ENCODE assay signal across 16 cellular contexts in the genomic region with DNA sequence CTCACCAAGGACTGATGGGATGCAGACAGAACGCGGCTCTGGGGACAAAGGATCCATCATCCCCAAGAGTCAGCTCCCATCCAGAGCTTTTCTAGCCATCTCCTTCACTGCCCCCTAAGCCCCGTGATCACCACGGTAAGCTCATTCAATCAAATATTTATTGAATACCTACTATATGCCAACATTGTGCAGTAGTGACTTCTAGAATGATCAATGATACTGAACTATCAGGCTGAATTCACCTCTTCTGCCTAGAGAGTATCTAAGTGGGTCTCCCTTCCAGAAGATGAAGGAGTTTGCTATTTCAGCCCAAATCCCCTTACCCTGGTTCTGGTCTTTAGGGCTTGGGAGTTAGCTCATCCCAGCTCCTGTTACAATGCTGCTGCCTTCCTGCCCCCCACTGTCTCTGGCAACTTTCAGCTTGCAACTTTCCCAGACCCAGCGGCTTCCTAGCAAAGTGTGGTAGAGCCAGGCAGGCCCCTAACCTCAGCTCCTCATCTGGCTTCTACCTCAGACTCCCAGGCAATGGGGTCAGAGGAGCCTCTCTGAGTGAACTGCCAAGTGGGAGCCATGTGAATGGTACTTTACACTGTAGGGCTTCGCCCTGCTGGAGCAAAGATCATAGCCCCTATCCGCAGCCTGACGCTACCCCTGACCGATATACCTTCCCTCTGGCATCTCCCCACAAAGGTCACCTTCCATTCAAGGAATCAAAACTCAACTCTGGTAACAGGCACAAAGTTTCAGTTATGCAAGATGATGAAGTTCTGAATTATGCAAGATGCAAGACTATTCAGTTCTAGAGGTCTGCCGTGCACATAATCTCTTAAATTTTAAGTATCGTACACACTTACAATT. TPM values are rescaled to one million over a fixed set of nuclear protein-coding genes. Genes with fewer than 3 reads are reported as not detected.
DNase-seq lines count a peak whose midpoint lies in the region; ATAC-seq and TF ChIP-seq lines count a peak whose summit lies in the region.
"Had no signal": no experiment of that assay in that cellular context is flagged by ENCODE, and none has a peak within 500 bp of the region (broad histone marks: within the 10 kb centered on the region; RNA-seq: fewer than 3 reads in every experiment).

No MANE protein-coding gene starts in this region.

- no peak overlapping the region for H3K27ac Mint-ChIP-seq in activated CD4-positive, alpha-beta T cell treated with anti-CD3 and anti-CD28 coated beads for 36 hours
- H3K27ac Mint-ChIP-seq in chondrocyte (ENCODE audit: unreplicated experiment) = no peak overlapping the region
- H3K27ac Mint-ChIP-seq: activated T-helper 1 cell treated with anti-CD3 and anti-CD28 coated beads, Interleukin-12 subunit alpha, Interleukin-12 subunit beta, Interleukin-2, Interleukin-4 antibody, amounts not matched to agents 30 ng/mL and 10 ng/mL and 1 ng/mL, durations not matched to agents 14 hours and 24 hours and 36 hours; T-helper 1 cell treated with Interleukin-12 subunit alpha and Interleukin-12 subunit beta and Interleukin-4 antibody, amounts not matched to agents 30 μg/mL and 1 μg/mL, for 36 hours had no signal

- H3K27me3 Mint-ChIP-seq in activated CD4-positive, alpha-beta T cell treated with anti-CD3 and anti-CD28 coated beads for 36 hours = no peaks in the 10 kb centered on the region
- H3K27me3 Mint-ChIP-seq in chondrocyte (ENCODE audit: low read depth) = no peaks in the 10 kb centered on the region
- H3K27me3 Mint-ChIP-seq: naive thymus-derived CD4-positive, alpha-beta T cell had no signal

- H3K36me3 Mint-ChIP-seq in activated CD4-positive, alpha-beta T cell treated with anti-CD3 and anti-CD28 coated beads for 36 hours (ENCODE audit: low read depth) = peaks cover 14% of the 10 kb centered on the region
- peaks cover 11% of the 10 kb centered on the region for H3K36me3 Mint-ChIP-seq in chondrocyte (ENCODE audit: low read depth)

- intact Hi-C loops in activated CD4-positive, alpha-beta T cell treated with anti-CD3 and anti-CD28 coated beads for 36 hours (cut with DNase I, micrococcal nuclease) = loop anchor here (1.0 to 10.0 kb wide), 6 partner anchors 44 to 439 kb away; a partner anchor contains a TSS
- intact Hi-C loops in lower leg skin (cut with DNase I; ENCODE audit: low total_unique reads) = no loop called here

- H3K79me2 ChIP-seq in OCI-LY3 (ENCODE audit: low read length) = no peaks in the 10 kb centered on the region

- H4K20me1 ChIP-seq in OCI-LY3 (ENCODE audit: insufficient read depth, low read length) = no peaks in the 10 kb centered on the region

- CTCF ChIA-PET in activated CD4-positive, alpha-beta T cell treated with anti-CD3 and anti-CD28 coated beads for 36 hours (lab: Charles Lee) = interaction anchor here (0.6 to 3.1 kb wide), 35 partner anchors 10 to 605 kb away, joined by 3 to 91 read pairs (median 5); a partner anchor contains a TSS

- no peak overlapping the region for H3K4me3 Mint-ChIP-seq in activated CD4-positive, alpha-beta T cell treated with anti-CD3 and anti-CD28 coated beads for 36 hours
- no peak overlapping the region for H3K4me3 Mint-ChIP-seq in chondrocyte (ENCODE audit: unreplicated experiment)
- H3K4me3 Mint-ChIP-seq: activated T-helper 1 cell treated with anti-CD3 and anti-CD28 coated beads, Interleukin-12 subunit alpha, Interleukin-12 subunit beta, Interleukin-2, Interleukin-4 antibody, amounts not matched to agents 30 ng/mL and 10 ng/mL and 1 ng/mL, durations not matched to agents 14 hours and 24 hours and 36 hours; naive thymus-derived CD4-positive, alpha-beta T cell; T-helper 1 cell treated with Interleukin-12 subunit alpha and Interleukin-12 subunit beta and Interleukin-4 antibody, amounts not matched to agents 30 μg/mL and 1 μg/mL, for 36 hours had no signal

- no peak for TF ChIP-seq POLR2A in lower leg skin (IDR thresholded peaks at IDR 0.05)

- no peak overlapping the region for H3K4me2 ChIP-seq in OCI-LY3 (ENCODE audit: low read length)
- H3K4me2 ChIP-seq: A549; BLaER1 treated with 17β-estradiol and CSF1 and Interleukin-3, amounts not matched to agents 10 nM and 100 nM had no signal

- no peaks in the 10 kb centered on the region for H3K4me1 Mint-ChIP-seq in activated CD4-positive, alpha-beta T cell treated with anti-CD3 and anti-CD28 coated beads for 36 hours
- H3K4me1 Mint-ChIP-seq in chondrocyte (ENCODE audit: low read depth) = no peaks in the 10 kb centered on the region

- no peaks in the 10 kb centered on the region for H3K36me3 ChIP-seq in OCI-LY3 (replicated peaks; ENCODE audit: low read depth, low read length)
- H3K36me3 ChIP-seq in thoracic aorta = peaks cover 23% of the 10 kb centered on the region
- peaks cover 33% of the 10 kb centered on the region for H3K36me3 ChIP-seq in WERI-Rb-1

- POLR2A ChIA-PET in activated CD4-positive, alpha-beta T cell treated with anti-CD3 and anti-CD28 coated beads for 36 hours (lab: Charles Lee) = interaction anchor here (0.7 to 1.7 kb wide), 3 partner anchors 21 to 68 kb away, joined by 3 to 10 read pairs (median 8); no protein-coding TSS in a partner anchor

- H3K27me3 ChIP-seq in OCI-LY3 (ENCODE audit: low read depth, low read length) = no peaks in the 10 kb centered on the region
- no peaks in the 10 kb centered on the region for H3K27me3 ChIP-seq in thoracic aorta (replicated peaks; ENCODE audit: insufficient read depth)
- H3K27me3 ChIP-seq in WERI-Rb-1 (ENCODE audit: insufficient read depth, low read depth, severe bottlenecking) = no peaks in the 10 kb centered on the region
- H3K27me3 ChIP-seq: BLaER1 treated with 17β-estradiol and CSF1 and Interleukin-3, amounts not matched to agents 10 nM and 100 nM; brain microvascular endothelial cell had no signal

- no peak overlapping the region for H3K9ac ChIP-seq in OCI-LY3 (ENCODE audit: low read length)
- H3K9ac ChIP-seq: BLaER1 treated with 17β-estradiol and CSF1 and Interleukin-3, amounts not matched to agents 10 nM and 100 nM had no signal

- no peak overlapping the region for H2AFZ ChIP-seq in OCI-LY3 (ENCODE audit: low read depth, low read length)

- TF ChIP-seq CTCF in OCI-LY3 (IDR thresholded peaks at IDR 0.05; ENCODE audit: low read depth, low read length) = 0 out of 2 replicates have a peak, but pooled peaks have one; percentile 14
- peak; percentile 62 for TF ChIP-seq CTCF in chondrocyte (IDR thresholded peaks at IDR 0.05)
- TF ChIP-seq CTCF in thoracic aorta (IDR thresholded peaks at IDR 0.05) = peak; percentile 8
- no peak for TF ChIP-seq CTCF in WERI-Rb-1 (IDR thresholded peaks at IDR 0.05; ENCODE audit: low read depth, low read length)
- TF ChIP-seq CTCF in lower leg skin (IDR thresholded peaks at IDR 0.05) = no peak

- H3K4me3 ChIP-seq in OCI-LY3 (ENCODE audit: low read length) (no peak overlapping the region), thoracic aorta (no peak overlapping the region), WERI-Rb-1 (ENCODE audit: low read depth, low read length) (no peak overlapping the region), lower leg skin (ENCODE audit: low read depth, poor library complexity, severe bottlenecking) (no peak overlapping the region)
- H3K4me3 ChIP-seq: A549; BLaER1 treated with 17β-estradiol and CSF1 and Interleukin-3, amounts not matched to agents 10 nM and 100 nM had no signal

- no peak for DNase-seq in activated CD4-positive, alpha-beta T cell treated with anti-CD3 and anti-CD28 coated beads for 36 hours
- no peak for DNase-seq in activated CD4-positive, alpha-beta T cell treated with anti-CD3 and anti-CD28 coated beads, Interleukin-2, amount 50 U/mL, for 48 hours
- no peak for DNase-seq in chondrocyte (ENCODE audit: low spot score)
- DNase-seq in thoracic aorta (ENCODE audit: low spot score) = no peak
- DNase-seq in SKM-1 (lab: John Stamatoyannopoulos, UW; ENCODE audit: unreplicated experiment) = no peak
- no peak for DNase-seq in WERI-Rb-1
- no peak for DNase-seq in lower leg skin (ENCODE audit: low spot score in 2 of 2)
- DNase-seq: cortex of kidney, SHP77 treated with DMSO at 0.1 percent for 48 hours had no signal

- H3K27ac ChIP-seq in OCI-LY3 (ENCODE audit: low read length) (no peak overlapping the region), thoracic aorta (no peak overlapping the region), WERI-Rb-1 (no peak overlapping the region)
- H3K27ac ChIP-seq: A549, brain microvascular endothelial cell had no signal

- 64 to 68% methylated on average over 11 of the region's 11 CpGs for WGBS in lower leg skin, 2 donors

- peak; percentile 7 for ATAC-seq in activated CD4-positive, alpha-beta T cell treated with anti-CD3 and anti-CD28 coated beads for 36 hours
- no peak for ATAC-seq in thoracic aorta (ENCODE audit: insufficient number of reproducible peaks, low FRiP score, low read depth)

- H3K9me3 ChIP-seq in OCI-LY3 (ENCODE audit: insufficient read depth, low read length) = no peaks in the 10 kb centered on the region
- H3K9me3 ChIP-seq in thoracic aorta = no peaks in the 10 kb centered on the region
- no peaks in the 10 kb centered on the region for H3K9me3 ChIP-seq in WERI-Rb-1 (ENCODE audit: severe bottlenecking)
- H3K9me3 ChIP-seq: A549; BLaER1 treated with 17β-estradiol and CSF1 and Interleukin-3, amounts not matched to agents 10 nM and 100 nM had no signal

- no peaks in the 10 kb centered on the region for H3K4me1 ChIP-seq in OCI-LY3 (ENCODE audit: low read length)
- no peaks in the 10 kb centered on the region for H3K4me1 ChIP-seq in thoracic aorta (ENCODE audit: control insufficient read depth in 1 of 2, low read depth in 2 of 2)
- H3K4me1 ChIP-seq: A549; BLaER1 treated with 17β-estradiol and CSF1 and Interleukin-3, amounts not matched to agents 10 nM and 100 nM had no signal

- no peaks in the 10 kb centered on the region for H3K9me3 Mint-ChIP-seq in activated CD4-positive, alpha-beta T cell treated with anti-CD3 and anti-CD28 coated beads for 36 hours (ENCODE audit: low read depth)
- H3K9me3 Mint-ChIP-seq in chondrocyte (ENCODE audit: low read depth) = no peaks in the 10 kb centered on the region
- H3K9me3 Mint-ChIP-seq: activated T-helper 1 cell treated with anti-CD3 and anti-CD28 coated beads, Interleukin-12 subunit alpha, Interleukin-12 subunit beta, Interleukin-2, Interleukin-4 antibody, amounts not matched to agents 30 ng/mL and 10 ng/mL and 1 ng/mL, durations not matched to agents 14 hours and 24 hours and 36 hours; naive thymus-derived CD4-positive, alpha-beta T cell; T-helper 1 cell treated with Interleukin-12 subunit alpha and Interleukin-12 subunit beta and Interleukin-4 antibody, amounts not matched to agents 30 μg/mL and 1 μg/mL, for 36 hours had no signal

RNA-seq across cellular contexts. Expression of a gene that starts 20.9 kb away (rescaled TPM):
- 1 to 10 TPM; 4.3 to 5.5 TPM for total RNA-seq in activated CD4-positive, alpha-beta T cell treated with anti-CD3 and anti-CD28 coated beads for 36 hours
- total RNA-seq in chondrocyte (5.2 to 7.2 TPM (median 5.8 TPM) in 3 replicates), thoracic aorta (10 to 100 TPM in 1 of 2 donors, 1 to 10 TPM in 1; 3.9 to 12.9 TPM), lower leg skin (10 to 100 TPM in 2 of 4 donors, 1 to 10 TPM in 2; 5.2 to 23.4 (median 9.9) TPM)

RNA-seq across cellular contexts. Expression of a gene that starts 21.2 kb away (rescaled TPM):
- total RNA-seq in activated CD4-positive, alpha-beta T cell treated with anti-CD3 and anti-CD28 coated beads for 36 hours = 10 to 100 TPM; 67.3 to 75.1 TPM
- 1.3 to 2.1 TPM (median 1.7 TPM) in 3 replicates for total RNA-seq in chondrocyte
- total RNA-seq in thoracic aorta = 1 to 10 TPM in 1 of 2 donors, under 1 TPM in 1; 0.81 to 5.8 TPM
- 1 to 10 TPM in 1 of 4 donors, not detected in 3; 2.7 TPM for total RNA-seq in lower leg skin

Comparison
In these comparisons a context has a peak if more than half of its experiments do, and no peak if none do; other contexts are left out.
1. CTCF ChIP-seq: peak in OCI-LY3 (single experiment), chondrocyte (single experiment) and thoracic aorta (single experiment); none in WERI-Rb-1 (single experiment) and lower leg skin (0 of 3).
2. RNA of a gene that starts 21.2 kb away (total RNA-seq): 67.3 to 75.1 TPM in activated CD4-positive, alpha-beta T cell treated with anti-CD3 and anti-CD28 coated beads for 36 hours; 0.81 to 5.8 TPM in thoracic aorta, 1.3 to 2.1 TPM in chondrocyte and 2.7 TPM in lower leg skin; every median in the first group is over 10 times any median in the second.